ENCODE assay signal across 10 cellular contexts in the genomic region with DNA sequence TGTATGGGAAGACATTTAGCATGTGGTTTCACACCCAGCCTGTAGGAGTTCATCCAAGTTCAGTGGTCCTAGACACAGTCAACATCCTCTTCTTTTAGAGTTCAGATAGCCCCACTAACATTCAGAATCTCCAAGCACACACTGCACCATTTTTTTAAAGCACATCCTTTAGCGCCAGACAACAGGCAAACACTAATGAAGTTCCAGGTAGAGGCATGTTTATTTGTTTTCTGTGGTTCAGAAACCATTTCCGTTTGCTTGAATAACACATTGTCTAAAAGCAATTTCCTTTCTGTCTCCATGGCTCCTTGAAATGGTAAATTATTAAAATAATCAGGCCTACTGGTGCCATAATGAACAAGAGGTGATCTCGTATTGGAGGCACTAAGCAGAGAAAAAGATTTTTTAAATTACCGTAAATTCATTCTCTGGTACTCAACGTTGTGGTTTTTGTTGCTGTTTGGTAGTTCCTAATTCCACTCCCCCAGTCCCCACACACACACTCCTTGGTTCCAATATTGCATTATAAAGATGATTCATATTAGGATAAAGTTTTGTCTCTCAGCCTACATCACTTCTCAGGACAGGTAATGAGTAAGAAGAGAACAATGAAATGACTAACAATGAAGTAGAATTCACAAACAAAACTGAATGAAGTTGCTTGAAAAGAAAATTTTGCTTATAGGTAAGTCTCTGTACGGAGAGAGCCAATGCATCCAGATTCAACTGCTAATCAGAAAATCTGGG.
DNase-seq lines count a peak whose midpoint lies in the region; ATAC-seq and TF ChIP-seq lines count a peak whose summit lies in the region.
"Had no signal": no experiment of that assay in that cellular context is flagged by ENCODE, and none has a peak within 500 bp of the region (broad histone marks: within the 10 kb centered on the region; RNA-seq: fewer than 3 reads in every experiment).

No MANE protein-coding gene starts in this region.

- peak overlapping the region; percentile 53 for H3K4me3 Mint-ChIP-seq in activated CD4-positive, alpha-beta T cell treated with anti-CD3 and anti-CD28 coated beads, Interleukin-2, amount 10 ng/mL, durations not matched to agents 24 days and 14 days
- no peak overlapping the region for H3K4me3 Mint-ChIP-seq in chondrocyte (ENCODE audit: unreplicated experiment)
- H3K4me3 Mint-ChIP-seq: brain had no signal

- intact Hi-C loops in activated CD4-positive, alpha-beta T cell treated with anti-CD3 and anti-CD28 coated beads, Interleukin-2, amount 10 ng/mL, durations not matched to agents 24 days and 14 days (cut with micrococcal nuclease): loop anchor here (1.0 to 10.0 kb wide), 7 partner anchors 22 to 563 kb away; no protein-coding TSS in a partner anchor

- peaks cover 6% of the 10 kb centered on the region for H3K27me3 Mint-ChIP-seq in activated CD4-positive, alpha-beta T cell treated with anti-CD3 and anti-CD28 coated beads, Interleukin-2, amount 10 ng/mL, durations not matched to agents 24 days and 14 days
- H3K27me3 Mint-ChIP-seq in chondrocyte (ENCODE audit: low read depth): no peaks in the 10 kb centered on the region
- H3K27me3 Mint-ChIP-seq: brain had no signal

- peak overlapping the region; percentile 77 for H3K27ac Mint-ChIP-seq in activated CD4-positive, alpha-beta T cell treated with anti-CD3 and anti-CD28 coated beads, Interleukin-2, amount 10 ng/mL, durations not matched to agents 24 days and 14 days
- H3K27ac Mint-ChIP-seq in chondrocyte (ENCODE audit: unreplicated experiment): no peak overlapping the region
- H3K27ac Mint-ChIP-seq: brain had no signal

- no peak for DNase-seq in activated CD4-positive, alpha-beta T cell treated with anti-CD3 and anti-CD28 coated beads, Interleukin-2, amount 10 ng/mL, durations not matched to agents 24 days and 14 days
- no peak for DNase-seq in activated CD4-positive, alpha-beta T cell treated with anti-CD3 and anti-CD28 coated beads for 1 hour
- DNase-seq in foreskin fibroblast (peak; percentile 32 to 45), NCI-H1417 treated with DMSO at 0.1 percent for 48 hours (lab: John Stamatoyannopoulos, UW) (no peak), chondrocyte (ENCODE audit: low spot score) (no peak), KG1 (lab: John Stamatoyannopoulos, UW) (no peak)
- DNase-seq: lower lobe of right lung had no signal

- peak; percentile 90 for ATAC-seq in GM21529 (IDR thresholded peaks at IDR 0.05; ENCODE audit: unreplicated experiment)
- peak; percentile 56 for ATAC-seq in HG03460 (IDR thresholded peaks at IDR 0.05; ENCODE audit: unreplicated experiment)
- ATAC-seq: lower lobe of right lung had no signal

- no peak overlapping the region for H3K4me3 ChIP-seq in foreskin fibroblast (ENCODE audit: low read depth in 1 of 2, low read length in 2 of 2)
- H3K4me3 ChIP-seq: lower lobe of right lung had no signal

- TF ChIP-seq CTCF in foreskin fibroblast (IDR thresholded peaks at IDR 0.05; ENCODE audit: low read depth, low read length): no peak
- no peak for TF ChIP-seq CTCF in chondrocyte (IDR thresholded peaks at IDR 0.05)

- no peaks in the 10 kb centered on the region for H3K36me3 Mint-ChIP-seq in activated CD4-positive, alpha-beta T cell treated with anti-CD3 and anti-CD28 coated beads, Interleukin-2, amount 10 ng/mL, durations not matched to agents 24 days and 14 days (ENCODE audit: low read depth)
- no peaks in the 10 kb centered on the region for H3K36me3 Mint-ChIP-seq in chondrocyte (ENCODE audit: low read depth)
- H3K36me3 Mint-ChIP-seq: brain had no signal

- peaks cover 4% of the 10 kb centered on the region for H3K9me3 Mint-ChIP-seq in activated CD4-positive, alpha-beta T cell treated with anti-CD3 and anti-CD28 coated beads, Interleukin-2, amount 10 ng/mL, durations not matched to agents 24 days and 14 days
- no peaks in the 10 kb centered on the region for H3K9me3 Mint-ChIP-seq in chondrocyte (ENCODE audit: low read depth)

- peaks cover 22% of the 10 kb centered on the region for H3K4me1 Mint-ChIP-seq in activated CD4-positive, alpha-beta T cell treated with anti-CD3 and anti-CD28 coated beads, Interleukin-2, amount 10 ng/mL, durations not matched to agents 24 days and 14 days
- peaks cover 24% of the 10 kb centered on the region for H3K4me1 Mint-ChIP-seq in chondrocyte (ENCODE audit: low read depth)
- H3K4me1 Mint-ChIP-seq: brain had no signal

Comparison
In these comparisons a context has a peak if more than half of its experiments do, and no peak if none do; other contexts are left out.
1. DNase-seq: peak in foreskin fibroblast (2 of 2); none in activated CD4-positive, alpha-beta T cell treated with anti-CD3 and anti-CD28 coated beads, Interleukin-2, amount 10 ng/mL, durations not matched to agents 24 days and 14 days (single experiment), activated CD4-positive, alpha-beta T cell treated with anti-CD3 and anti-CD28 coated beads for 1 hour (single experiment), NCI-H1417 treated with DMSO at 0.1 percent for 48 hours (single experiment), chondrocyte (single experiment) and KG1 (single experiment).